26 cellular contexts compared by ENCODE assay signal in the genomic region with DNA sequence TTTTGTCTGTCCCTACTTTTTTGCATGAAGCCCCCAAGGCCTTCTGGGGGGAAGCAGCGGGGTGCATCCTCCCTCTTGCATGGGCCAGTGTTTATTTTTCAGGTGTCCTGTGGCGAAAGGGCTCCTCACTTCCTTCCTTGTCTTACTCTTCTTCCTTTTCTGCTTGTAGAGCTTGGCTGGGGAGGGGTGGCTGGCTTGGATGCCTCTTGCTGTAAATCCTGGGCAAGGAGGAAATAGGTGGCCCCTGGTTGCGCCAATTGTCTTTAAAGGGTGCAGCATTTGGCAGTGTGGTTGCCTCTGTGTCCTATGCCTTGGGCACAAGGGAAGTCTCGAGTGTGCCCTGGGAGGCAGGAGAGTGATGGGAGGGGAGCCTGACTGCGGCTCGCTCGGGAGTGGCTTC.
"Had no signal": no experiment of that assay in that cellular context is flagged by ENCODE, and none has a peak within 500 bp of the region (broad histone marks: within the 10 kb centered on the region; RNA-seq: fewer than 3 reads in every experiment).

No MANE protein-coding gene starts in this region.

- DNase-seq: activated CD4-positive, alpha-beta memory T cell treated with anti-CD3 and anti-CD28 coated beads for 36 hours; activated CD4-positive, alpha-beta T cell treated with anti-CD3 and anti-CD28 coated beads for 36 hours; activated CD4-positive, alpha-beta T cell treated with anti-CD3 and anti-CD28 coated beads, Interleukin-2, amount 10 ng/mL, durations not matched to agents 24 days and 14 days; activated CD4-positive, CD25-positive, alpha-beta regulatory T cell; activated CD4-positive, CD25-positive, alpha-beta regulatory T cell treated with anti-CD3 and anti-CD28 coated beads, Interleukin-2, amount 50 U/mL, for 72 hours; activated CD8-positive, alpha-beta memory T cell treated with anti-CD3 and anti-CD28 coated beads, Interleukin-2, amount 10 ng/mL, durations not matched to agents 7 days and 5 days; activated CD8-positive, alpha-beta memory T cell treated with anti-CD3 and anti-CD28 coated beads, Interleukin-2, amount 50 U/mL, for 4 hours; activated CD8-positive, alpha-beta T cell treated with anti-CD3 and anti-CD28 coated beads, Interleukin-2, amount 10 ng/mL, durations not matched to agents 7 days and 5 days; activated effector memory CD4-positive, alpha-beta T cell treated with anti-CD3 and anti-CD28 coated beads, Interleukin-2, amount 50 U/mL, for 16 hours; activated naive CD4-positive, alpha-beta T cell treated with anti-CD3 and anti-CD28 coated beads, Interleukin-2, amount 10 ng/mL, durations not matched to agents 7 days and 5 days; activated naive CD8-positive, alpha-beta T cell treated with anti-CD3 and anti-CD28 coated beads, Interleukin-2, amount 10 ng/mL, durations not matched to agents 7 days and 5 days; activated T-cell treated with anti-CD3 and anti-CD28 coated beads, Interleukin-2, amount 50 U/mL, for 1 hour; activated T-cell treated with anti-CD3 and anti-CD28 coated beads, Interleukin-2, amount 50 U/mL, for 48 hours; dorsolateral prefrontal cortex; effector memory CD4-positive, alpha-beta T cell; endodermal cell; erythroblast; foreskin keratinocyte; T-helper 2 cell had no signal

- H3K27ac ChIP-seq: ascending aorta, breast epithelium, coronary artery, dorsolateral prefrontal cortex, esophagus muscularis mucosa, foreskin keratinocyte, gastroesophageal sphincter had no signal

- H3K27me3 ChIP-seq: ascending aorta, breast epithelium, cardiac muscle cell, dorsolateral prefrontal cortex, esophagus muscularis mucosa, foreskin keratinocyte, gastroesophageal sphincter had no signal

- ATAC-seq: activated CD4-positive, alpha-beta T cell treated with anti-CD3 and anti-CD28 coated beads for 36 hours; activated CD8-positive, alpha-beta memory T cell treated with anti-CD3 and anti-CD28 coated beads, Interleukin-2, amount 10 ng/mL, durations not matched to agents 7 days and 5 days; activated CD8-positive, alpha-beta T cell treated with anti-CD3 and anti-CD28 coated beads, Interleukin-2, amount 10 ng/mL, durations not matched to agents 7 days and 5 days; activated naive CD4-positive, alpha-beta T cell treated with anti-CD3 and anti-CD28 coated beads, Interleukin-2, amount 50 U/mL, for 72 hours; foreskin keratinocyte; gastroesophageal sphincter had no signal

- H3K36me3 ChIP-seq: ascending aorta, breast epithelium, cardiac muscle cell, esophagus muscularis mucosa, gastroesophageal sphincter had no signal

- H3K9me3 ChIP-seq: ascending aorta, breast epithelium, esophagus muscularis mucosa had no signal

- H3K4me1 ChIP-seq: ascending aorta, breast epithelium, esophagus muscularis mucosa, foreskin keratinocyte, gastroesophageal sphincter had no signal

- H3K4me3 ChIP-seq: ascending aorta, breast epithelium, cardiac muscle cell, coronary artery, dorsolateral prefrontal cortex, esophagus muscularis mucosa, gastroesophageal sphincter had no signal
